In the genomic region with DNA sequence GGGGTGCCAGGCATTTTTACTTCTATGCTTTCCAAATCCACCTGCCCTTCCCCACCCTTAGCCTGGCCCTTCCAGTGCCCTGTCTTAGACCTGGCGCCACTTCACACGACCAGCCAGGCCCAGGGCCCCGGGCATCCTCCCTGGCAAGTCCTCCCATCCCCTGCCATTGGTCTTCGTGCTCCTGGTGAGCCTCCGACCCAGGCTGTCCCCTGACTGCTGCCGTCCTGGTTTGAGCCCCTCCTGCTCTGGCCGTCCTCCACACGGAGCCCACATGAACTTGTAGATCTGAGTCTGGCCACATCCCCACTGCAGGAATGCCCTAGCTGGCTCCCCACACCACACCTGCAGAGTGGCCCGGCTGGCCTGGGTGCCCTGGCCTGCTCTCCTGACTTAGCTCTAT, we compare ENCODE assay signal across 14 cellular contexts. TPM values are rescaled to one million over a fixed set of nuclear protein-coding genes. Genes with fewer than 3 reads are reported as not detected.
DNase-seq lines count a peak whose midpoint lies in the region; ATAC-seq and TF ChIP-seq lines count a peak whose summit lies in the region.
"Had no signal": no experiment of that assay in that cellular context is flagged by ENCODE, and none has a peak within 500 bp of the region (broad histone marks: within the 10 kb centered on the region; RNA-seq: fewer than 3 reads in every experiment).

No MANE protein-coding gene starts in this region.

- no peaks in the 10 kb centered on the region for H3K4me1 ChIP-seq in left ventricle myocardium inferior
- peaks cover 80% of the 10 kb centered on the region for H3K4me1 ChIP-seq in DND-41 (ENCODE audit: insufficient read depth, low read length)
- peaks cover 13% of the 10 kb centered on the region for H3K4me1 ChIP-seq in lower lobe of right lung
- H3K4me1 ChIP-seq: A549, BE2C, HAP-1 had no signal

- peaks cover 61% of the 10 kb centered on the region for H3K36me3 Mint-ChIP-seq in stimulated activated effector memory CD8-positive, alpha-beta T cell treated with anti-CD3 and anti-CD28 coated beads, Interleukin-12 subunit alpha, Interleukin-12 subunit beta, amount 100 ng/mL, for 72 hours

- no peaks in the 10 kb centered on the region for H3K27me3 ChIP-seq in left ventricle myocardium inferior (ENCODE audit: low read depth)
- H3K27me3 ChIP-seq in DND-41 (ENCODE audit: insufficient read depth, low read length, poor library complexity) = no peaks in the 10 kb centered on the region
- no peaks in the 10 kb centered on the region for H3K27me3 ChIP-seq in lower lobe of right lung (ENCODE audit: low read depth)
- H3K27me3 ChIP-seq: BE2C had no signal

- H4K20me1 ChIP-seq in DND-41 (ENCODE audit: insufficient read depth, low read length) = peaks cover 21% of the 10 kb centered on the region; the same call in 1 of the 2 replicates

- TF ChIP-seq CTCF in left ventricle myocardium inferior (IDR thresholded peaks at IDR 0.05; ENCODE audit: borderline replicate concordance) (no peak), DND-41 (IDR thresholded peaks at IDR 0.05; ENCODE audit: borderline replicate concordance, extremely low read depth, low read length, poor library complexity, severe bottlenecking) (no peak), lower lobe of right lung (IDR thresholded peaks at IDR 0.05) (no peak)

- H3K4me2 ChIP-seq in DND-41 (ENCODE audit: insufficient read depth, low read length) = peak overlapping the region; percentile 78
- H3K4me2 ChIP-seq: A549 had no signal

- no peaks in the 10 kb centered on the region for H3K9me3 Mint-ChIP-seq in stimulated activated effector memory CD8-positive, alpha-beta T cell treated with anti-CD3 and anti-CD28 coated beads, Interleukin-12 subunit alpha, Interleukin-12 subunit beta, amount 100 ng/mL, for 72 hours
- H3K9me3 Mint-ChIP-seq: IgD-negative memory B cell had no signal

- ATAC-seq in Right ventricle myocardium inferior = no peak
- ATAC-seq in DND-41 (ENCODE audit: insufficient read depth, low read depth) = no peak
- no peak for ATAC-seq in lower lobe of right lung
- ATAC-seq in stimulated activated effector memory CD8-positive, alpha-beta T cell treated with anti-CD3 and anti-CD28 coated beads, Interleukin-12 subunit alpha, Interleukin-12 subunit beta, amount 100 ng/mL, for 72 hours = no peak
- ATAC-seq in HG02588 (IDR thresholded peaks at IDR 0.05; ENCODE audit: unreplicated experiment) = no peak

- intact Hi-C loops in Right ventricle myocardium inferior (cut with DNase I) (no loop called here), left ventricle myocardium inferior (cut with micrococcal nuclease) (no loop called here), lower lobe of right lung (cut with DNase I) (no loop called here)

- H3K9me3 ChIP-seq in left ventricle myocardium inferior (replicated peaks) (no peaks in the 10 kb centered on the region), DND-41 (ENCODE audit: insufficient read depth, low read length, severe bottlenecking) (no peaks in the 10 kb centered on the region), lower lobe of right lung (no peaks in the 10 kb centered on the region)
- H3K9me3 ChIP-seq: A549, BE2C, HAP-1 had no signal

- no peak overlapping the region for H3K4me3 ChIP-seq in left ventricle myocardium inferior
- H3K4me3 ChIP-seq in DND-41 (ENCODE audit: low read depth in 1 of 2, low read length in 2 of 2) = peak overlapping the region; percentile 43 to 82; a peak in 3 of 4 replicates
- H3K4me3 ChIP-seq in lower lobe of right lung = no peak overlapping the region
- H3K4me3 ChIP-seq: A549, HAP-1 had no signal

- H3K4me3 Mint-ChIP-seq in stimulated activated effector memory CD8-positive, alpha-beta T cell treated with anti-CD3 and anti-CD28 coated beads, Interleukin-12 subunit alpha, Interleukin-12 subunit beta, amount 100 ng/mL, for 72 hours = peak overlapping the region; percentile 66

- H3K27ac Mint-ChIP-seq in stimulated activated effector memory CD8-positive, alpha-beta T cell treated with anti-CD3 and anti-CD28 coated beads, Interleukin-12 subunit alpha, Interleukin-12 subunit beta, amount 100 ng/mL, for 72 hours = no peak overlapping the region
- H3K27ac Mint-ChIP-seq: IgD-negative memory B cell had no signal

- H3K36me3 ChIP-seq in left ventricle myocardium inferior (peaks cover 98% of the 10 kb centered on the region), DND-41 (ENCODE audit: insufficient read depth, low read length) (peaks cover 94% of the 10 kb centered on the region), lower lobe of right lung (peaks cover 97% of the 10 kb centered on the region)

- H3K27ac ChIP-seq in left ventricle myocardium inferior (replicated peaks) (no peak overlapping the region), DND-41 (ENCODE audit: low read length) (peak overlapping the region; percentile 100), lower lobe of right lung (no peak overlapping the region)
- H3K27ac ChIP-seq: A549 had no signal

- H3K9ac ChIP-seq in DND-41 (ENCODE audit: low read depth, low read length) = peak overlapping the region; percentile 92

- no peak overlapping the region for H2AFZ ChIP-seq in DND-41 (ENCODE audit: low read depth, low read length)

- H3K79me2 ChIP-seq in DND-41 (ENCODE audit: insufficient read depth, low read length) = peaks cover 79% of the 10 kb centered on the region

- DNase-seq in Right ventricle myocardium inferior (ENCODE audit: missing footprints) = peak; percentile 54
- DNase-seq in left ventricle myocardium inferior = no peak
- DNase-seq in DND-41 = no peak
- DNase-seq in lower lobe of right lung = peak; percentile 32
- DNase-seq in stimulated activated effector memory CD8-positive, alpha-beta T cell treated with anti-CD3 and anti-CD28 coated beads, Interleukin-12 subunit alpha, Interleukin-12 subunit beta, amount 100 ng/mL, for 72 hours (ENCODE audit: low spot score in 2 of 2) = no peak
- DNase-seq in COLO668 (lab: John Stamatoyannopoulos, UW; ENCODE audit: unreplicated experiment) = no peak
- DNase-seq: BE2C, DMS79, EL, GOT3 had no signal

- peaks cover 40% of the 10 kb centered on the region for H3K4me1 Mint-ChIP-seq in stimulated activated effector memory CD8-positive, alpha-beta T cell treated with anti-CD3 and anti-CD28 coated beads, Interleukin-12 subunit alpha, Interleukin-12 subunit beta, amount 100 ng/mL, for 72 hours

RNA-seq across cellular contexts. Expression of gene PRMT7, which starts 44.0 kb away (rescaled TPM):
- total RNA-seq in Right ventricle myocardium inferior (28.9 TPM), left ventricle myocardium inferior (25.6 TPM), lower lobe of right lung (36.1 TPM)

RNA-seq across cellular contexts. Expression of gene SLC7A6OS, which starts 44.1 kb away (rescaled TPM):
- total RNA-seq in Right ventricle myocardium inferior (12.4 TPM), left ventricle myocardium inferior (13.6 TPM), lower lobe of right lung (16.8 TPM)

Comparison
In these comparisons a context has a peak if more than half of its experiments do, and no peak if none do; other contexts are left out.
1. DNase-seq: peak in Right ventricle myocardium inferior (single experiment) and lower lobe of right lung (single experiment); none in left ventricle myocardium inferior (single experiment), DND-41 (single experiment), stimulated activated effector memory CD8-positive, alpha-beta T cell treated with anti-CD3 and anti-CD28 coated beads, Interleukin-12 subunit alpha, Interleukin-12 subunit beta, amount 100 ng/mL, for 72 hours (0 of 2) and COLO668 (single experiment).
2. H3K4me3 ChIP-seq: peak in DND-41 (2 of 2); none in left ventricle myocardium inferior (single experiment) and lower lobe of right lung (single experiment).